In genomic region chr1:25145775-25146381, GRCh38 we compare ENCODE assay signal across 20 cellular contexts.
A peak's percentile ranks its signal among the peaks of the same experiment; 100 is the strongest.
DNase-seq lines count a peak whose midpoint lies in the region; ATAC-seq, FAIRE-seq and TF ChIP-seq lines count a peak whose summit lies in the region.
"Had no signal": no experiment of that assay in that cellular context is flagged by ENCODE, and none has a peak within 500 bp of the region (broad histone marks: within the 10 kb centered on the region; RNA-seq: fewer than 3 reads in every experiment).

No MANE protein-coding gene starts in this region.

- ATAC-seq in HG02798 (IDR thresholded peaks at IDR 0.05; ENCODE audit: poor library complexity, unreplicated experiment) = peak; percentile 35
- ATAC-seq: mucosa of descending colon; stimulated activated effector memory CD8-positive, alpha-beta T cell treated with anti-CD3 and anti-CD28 coated beads, Interleukin-12 subunit alpha, Interleukin-12 subunit beta, amount 100 ng/mL, for 72 hours; T-cell had no signal

- DNase-seq in GM12892 (ENCODE audit: insufficient read length) (peak; percentile 37), kidney glomerular epithelial cell (lab: John Stamatoyannopoulos, UW) (peak; percentile 1), NCI-H1417 treated with DMSO at 0.1 percent for 48 hours (lab: John Stamatoyannopoulos, UW) (no peak), foreskin fibroblast (no peak), superior temporal gyrus (ENCODE audit: extremely low spot score) (no peak)
- DNase-seq: activated CD4-positive, alpha-beta T cell treated with anti-CD3 and anti-CD28 coated beads for 4 hours; Caco-2; EL; KG1; mucosa of descending colon; NCI-H1048; NCI-H524 treated with DMSO at 0.1 percent for 48 hours; Right ventricle myocardium superior; stimulated activated CD4-positive, alpha-beta T cell treated with anti-CD3 and anti-CD28 coated beads, Interleukin-15, amount 100 ng/mL, for 24 hours; T-cell; transverse colon had no signal

- no peaks in the 10 kb centered on the region for H3K36me3 ChIP-seq in thymus (ENCODE audit: control insufficient read depth, insufficient read depth)
- H3K36me3 ChIP-seq: transverse colon had no signal

- no peak for TF ChIP-seq POLR2A in GM12892 (IDR thresholded peaks at IDR 0.05; ENCODE audit: low read depth, low read length)

- H3K27ac ChIP-seq in thymus (ENCODE audit: low read depth) = peak overlapping the region; percentile 3
- H3K27ac ChIP-seq: transverse colon had no signal

- H3K27me3 ChIP-seq in thymus (ENCODE audit: control insufficient read depth, insufficient read depth) = no peaks in the 10 kb centered on the region
- H3K27me3 ChIP-seq: transverse colon had no signal

- FAIRE-seq in GM12892 (lab: Jason Lieb, UNC) = peak; percentile 85
- FAIRE-seq: endothelial cell of umbilical vein had no signal

- no peak for TF ChIP-seq CTCF in foreskin fibroblast (IDR thresholded peaks at IDR 0.05; ENCODE audit: low read depth, low read length)

- H3K4me3 ChIP-seq in thymus (ENCODE audit: low read length) (no peak overlapping the region), foreskin fibroblast (ENCODE audit: low read depth in 1 of 2, low read length in 2 of 2) (no peak overlapping the region)
- H3K4me3 ChIP-seq: mucosa of descending colon, transverse colon had no signal

- no peaks in the 10 kb centered on the region for H3K4me1 ChIP-seq in thymus (ENCODE audit: control insufficient read depth, insufficient read depth, low read length)
- H3K4me1 ChIP-seq: Caco-2, transverse colon had no signal

- 88% methylated on average over 17 of the region's 17 CpGs for WGBS in thymus

- no peaks in the 10 kb centered on the region for H3K9me3 ChIP-seq in thymus (ENCODE audit: control insufficient read depth)
- H3K9me3 ChIP-seq: Caco-2, mucosa of descending colon, transverse colon had no signal

Comparison
In these comparisons a context has a peak if more than half of its experiments do, and no peak if none do; other contexts are left out.
1. DNase-seq: peak in GM12892 (single experiment) and kidney glomerular epithelial cell (single experiment); none in NCI-H1417 treated with DMSO at 0.1 percent for 48 hours (single experiment), foreskin fibroblast (0 of 2) and superior temporal gyrus (single experiment).